In the genomic region with DNA sequence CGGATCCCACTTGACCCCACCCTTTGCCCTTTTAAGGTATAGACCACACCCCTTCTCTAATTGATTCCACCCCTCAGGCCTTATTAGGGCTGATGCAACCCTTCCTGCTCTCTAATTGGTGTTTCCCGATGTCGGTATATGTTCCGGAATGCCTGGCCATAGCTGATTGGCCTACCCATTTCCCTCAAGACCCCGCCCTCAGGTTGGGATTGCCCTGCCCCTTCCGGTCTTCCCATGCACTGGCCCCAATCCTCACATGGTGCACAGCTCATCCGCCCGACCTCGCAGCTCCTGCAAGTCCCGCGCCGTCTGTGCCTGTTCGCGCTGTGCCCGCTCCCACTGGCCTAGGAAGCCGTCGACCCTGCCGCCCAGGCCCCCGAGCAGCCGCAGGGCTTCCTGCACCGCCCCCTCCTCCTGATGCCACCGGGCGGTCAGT, we compare ENCODE assay signal across 22 cellular contexts. TPM values are rescaled to one million over a fixed set of nuclear protein-coding genes. Genes with fewer than 3 reads are reported as not detected.
"Had no signal": no experiment of that assay in that cellular context is flagged by ENCODE, and none has a peak within 500 bp of the region (broad histone marks: within the 10 kb centered on the region; RNA-seq: fewer than 3 reads in every experiment).

No MANE protein-coding gene starts in this region.

- H3K27me3 ChIP-seq: adrenal gland, breast epithelium, esophagus muscularis mucosa, heart left ventricle, tibial nerve had no signal

- H3K27ac Mint-ChIP-seq: activated naive CD4-positive, alpha-beta T cell treated with anti-CD3 and anti-CD28 coated beads, Interleukin-2, amount 50 U/mL, for 72 hours; activated T-helper 1 cell treated with anti-CD3 and anti-CD28 coated beads, Interleukin-12 subunit alpha, Interleukin-12 subunit beta, Interleukin-2, Interleukin-4 antibody, amounts not matched to agents 30 ng/mL and 10 ng/mL and 1 ng/mL, durations not matched to agents 14 hours and 24 hours and 36 hours had no signal

- H3K4me3 ChIP-seq: adrenal gland, breast epithelium, esophagus muscularis mucosa, gastroesophageal sphincter, heart left ventricle, tibial nerve had no signal

- DNase-seq: activated CD4-positive, alpha-beta T cell treated with anti-CD3 and anti-CD28 coated beads, Interleukin-2, amount 50 U/mL, for 4 hours; activated gamma-delta T cell treated with Interleukin-2 at 50 U/mL for 16 hours; adrenal gland; cortex of kidney; heart left ventricle; left cardiac atrium; mesenchymal stem cell; naive thymus-derived CD8-positive, alpha-beta T cell; stimulated activated CD4-positive, alpha-beta T cell treated with anti-CD3 and anti-CD28 coated beads, Interleukin-12 subunit alpha, Interleukin-12 subunit beta, amount 100 ng/mL, for 4 hours; stimulated activated CD4-positive, alpha-beta T cell treated with anti-CD3 and anti-CD28 coated beads, Interleukin-1b, Interleukin-23, amount 100 ng/mL, for 48 hours; stimulated activated naive CD8-positive, alpha-beta T cell treated with anti-CD3 and anti-CD28 coated beads, Interleukin-15, Interleukin-2, amounts not matched to agents 100 U/mL and 50 U/mL, for 24 hours; substantia nigra; T-helper 2 cell; WERI-Rb-1 had no signal

- H3K4me3 Mint-ChIP-seq: activated T-helper 1 cell treated with anti-CD3 and anti-CD28 coated beads, Interleukin-12 subunit alpha, Interleukin-12 subunit beta, Interleukin-2, Interleukin-4 antibody, amounts not matched to agents 30 ng/mL and 10 ng/mL and 1 ng/mL, durations not matched to agents 14 hours and 24 hours and 36 hours had no signal

- H3K36me3 ChIP-seq: adrenal gland, breast epithelium, esophagus muscularis mucosa, gastroesophageal sphincter, heart left ventricle, tibial nerve, WERI-Rb-1 had no signal

- ATAC-seq: activated naive CD4-positive, alpha-beta T cell treated with anti-CD3 and anti-CD28 coated beads, Interleukin-2, amount 50 U/mL, for 72 hours; gastroesophageal sphincter; heart left ventricle; left cardiac atrium; naive thymus-derived CD8-positive, alpha-beta T cell; stimulated activated naive CD8-positive, alpha-beta T cell treated with anti-CD3 and anti-CD28 coated beads, Interleukin-15, Interleukin-2, amounts not matched to agents 100 U/mL and 50 U/mL, for 24 hours had no signal

- H3K9me3 Mint-ChIP-seq: activated T-helper 1 cell treated with anti-CD3 and anti-CD28 coated beads, Interleukin-12 subunit alpha, Interleukin-12 subunit beta, Interleukin-2, Interleukin-4 antibody, amounts not matched to agents 30 ng/mL and 10 ng/mL and 1 ng/mL, durations not matched to agents 14 hours and 24 hours and 36 hours; naive thymus-derived CD8-positive, alpha-beta T cell had no signal

- H3K36me3 Mint-ChIP-seq: activated naive CD4-positive, alpha-beta T cell treated with anti-CD3 and anti-CD28 coated beads, Interleukin-2, amount 50 U/mL, for 72 hours; naive thymus-derived CD8-positive, alpha-beta T cell had no signal

- H3K9me3 ChIP-seq: adrenal gland, breast epithelium, esophagus muscularis mucosa, gastroesophageal sphincter, heart left ventricle, tibial nerve had no signal

- H3K27ac ChIP-seq: adrenal gland, breast epithelium, esophagus muscularis mucosa, gastroesophageal sphincter, heart left ventricle, tibial nerve, WERI-Rb-1 had no signal

- H3K4me1 ChIP-seq: adrenal gland, breast epithelium, gastroesophageal sphincter, heart left ventricle, tibial nerve had no signal

RNA-seq across cellular contexts. Expression of a gene that starts 18.1 kb away (rescaled TPM):
- total RNA-seq: astrocyte, endothelial cell of umbilical vein had no signal
